31 cellular contexts compared by ENCODE assay signal in genomic region chr3:21142031-21142430, GRCh38.
"Had no signal": no experiment of that assay in that cellular context is flagged by ENCODE, and none has a peak within 500 bp of the region (broad histone marks: within the 10 kb centered on the region; RNA-seq: fewer than 3 reads in every experiment).

No MANE protein-coding gene starts in this region.

- DNase-seq: activated effector memory CD4-positive, alpha-beta T cell treated with anti-CD3 and anti-CD28 coated beads, Interleukin-2, amount 50 U/mL, for 16 hours; activated effector memory CD4-positive, alpha-beta T cell treated with Interleukin-2 at 50 U/mL for 16 hours; activated gamma-delta T cell; activated gamma-delta T cell treated with Interleukin-2 at 50 U/mL for 16 hours; activated naive CD4-positive, alpha-beta T cell; activated naive CD4-positive, alpha-beta T cell treated with anti-CD3 and anti-CD28 coated beads for 36 hours; activated naive CD4-positive, alpha-beta T cell treated with anti-CD3 and anti-CD28 coated beads, Interleukin-2, amount 10 ng/mL, durations not matched to agents 7 days and 5 days; activated naive CD4-positive, alpha-beta T cell treated with anti-CD3 and anti-CD28 coated beads, Interleukin-2, amount 50 U/mL, for 16 hours; activated naive CD4-positive, alpha-beta T cell treated with Interleukin-2 at 50 U/mL for 16 hours; activated naive CD8-positive, alpha-beta T cell treated with anti-CD3 and anti-CD28 coated beads for 36 hours; activated naive CD8-positive, alpha-beta T cell treated with anti-CD3 and anti-CD28 coated beads, Interleukin-2, amount 10 ng/mL, durations not matched to agents 7 days and 5 days; activated naive CD8-positive, alpha-beta T cell treated with anti-CD3 and anti-CD28 coated beads, Interleukin-2, amount 50 U/mL, for 24 hours; activated T-cell treated with anti-CD3 and anti-CD28 coated beads for 4 hours; activated T-cell treated with anti-CD3 and anti-CD28 coated beads, Interleukin-2, amount 50 U/mL, for 1 hour; activated T-cell treated with anti-CD3 and anti-CD28 coated beads, Interleukin-2, amount 50 U/mL, for 24 hours; activated T-cell treated with anti-CD3 and anti-CD28 coated beads, Interleukin-2, amount 50 U/mL, for 4 hours; activated T-cell treated with anti-CD3 and anti-CD28 coated beads, Interleukin-2, amount 50 U/mL, for 48 hours; activated T-cell treated with anti-CD3 and anti-CD28 coated beads, Interleukin-2, amount 50 U/mL, for 72 hours; adrenal gland; amniotic stem cell; amygdala; anterior cingulate cortex; aorta; body of pancreas; brain microvascular endothelial cell; caudate nucleus; central memory CD4-positive, alpha-beta T cell; cerebellar nuclear complex had no signal

- H3K4me3 ChIP-seq: adrenal gland, ascending aorta, body of pancreas, breast epithelium, cardiac muscle cell had no signal

- H3K27me3 ChIP-seq: adrenal gland, ascending aorta, body of pancreas, brain microvascular endothelial cell, breast epithelium, cardiac muscle cell had no signal

- H3K9me3 ChIP-seq: body of pancreas had no signal

- H3K36me3 ChIP-seq: adrenal gland, ascending aorta, brain microvascular endothelial cell, breast epithelium, cardiac muscle cell had no signal

- H3K27ac ChIP-seq: adrenal gland, ascending aorta, body of pancreas, brain microvascular endothelial cell, breast epithelium, cardiac muscle cell had no signal

- H3K4me1 ChIP-seq: adrenal gland, ascending aorta, body of pancreas, breast epithelium had no signal
